In genomic region chr9:117772960-117773359, GRCh38 we compare ENCODE assay signal across 13 cellular contexts.
A peak's percentile ranks its signal among the peaks of the same experiment; 100 is the strongest.
DNase-seq lines count a peak whose midpoint lies in the region; ATAC-seq, FAIRE-seq and TF ChIP-seq lines count a peak whose summit lies in the region.
"Had no signal": no experiment of that assay in that cellular context is flagged by ENCODE, and none has a peak within 500 bp of the region (broad histone marks: within the 10 kb centered on the region; RNA-seq: fewer than 3 reads in every experiment).

No MANE protein-coding gene starts in this region.

- H3K36me3 ChIP-seq in GM23338 (ENCODE audit: insufficient read depth): no peaks in the 10 kb centered on the region

- H3K79me2 ChIP-seq in GM23338 (replicated peaks; ENCODE audit: insufficient read depth): no peaks in the 10 kb centered on the region

- H2AFZ ChIP-seq in GM23338: peak overlapping the region; percentile 28; the same call in 1 of the 2 replicates

- H3K9me2 ChIP-seq in GM23338 (ENCODE audit: insufficient read depth): 0 out of 2 replicates have a peak, but pooled peaks cover 2% of the 10 kb centered on the region

- H3K4me3 ChIP-seq in GM23338 (no peak overlapping the region), fibroblast of pulmonary artery (replicated peaks; ENCODE audit: low read depth, low read length) (no peak overlapping the region), skeletal muscle cell (ENCODE audit: low read depth, low read length) (no peak overlapping the region)
- H3K4me3 ChIP-seq: body of pancreas, skin epidermis had no signal

- H3K36me3 Mint-ChIP-seq in GM23338 (ENCODE audit: low read depth): peaks cover 6% of the 10 kb centered on the region; the same call in 1 of the 3 replicates
- H3K36me3 Mint-ChIP-seq: T-cell had no signal

- H3K27me3 ChIP-seq in GM23338 (ENCODE audit: insufficient read depth): no peaks in the 10 kb centered on the region
- H3K27me3 ChIP-seq: body of pancreas had no signal

- peaks cover 6% of the 10 kb centered on the region; the same call in 2 of the 3 replicates for H3K4me1 Mint-ChIP-seq in GM23338
- H3K4me1 Mint-ChIP-seq: T-cell had no signal

- no peak overlapping the region for H3K27ac Mint-ChIP-seq in GM23338
- H3K27ac Mint-ChIP-seq: T-cell had no signal

- H3K27me3 Mint-ChIP-seq in GM23338 (ENCODE audit: insufficient read depth, low read depth, poor library complexity): peaks cover 2% of the 10 kb centered on the region

- no peaks in the 10 kb centered on the region for H3F3A ChIP-seq in GM23338 (replicated peaks; ENCODE audit: low read depth)

- H3K4me1 ChIP-seq in GM23338 (ENCODE audit: insufficient read depth): peaks cover 5% of the 10 kb centered on the region
- H3K4me1 ChIP-seq: body of pancreas had no signal

- H3K27ac ChIP-seq in GM23338 (ENCODE audit: low read depth): no peak overlapping the region
- H3K27ac ChIP-seq: body of pancreas, skin epidermis had no signal

- no peaks in the 10 kb centered on the region for H4K20me1 ChIP-seq in GM23338 (replicated peaks; ENCODE audit: insufficient read depth)

- peaks cover 59% of the 10 kb centered on the region for H3K9me3 Mint-ChIP-seq in GM23338

- TF ChIP-seq CTCF in GM23338 (conservative IDR thresholded peaks at IDR 0.05; ENCODE audit: low read depth in 2 of 2) (no peak), fibroblast of pulmonary artery (IDR thresholded peaks at IDR 0.05; ENCODE audit: low read length, missing control alignments) (no peak)

- H3K4me2 ChIP-seq in GM23338: no peak overlapping the region

- ATAC-seq in GM23338: no peak
- ATAC-seq: body of pancreas, T-cell had no signal

- FAIRE-seq in RCC 7860 (lab: Jason Lieb, UNC): peak; percentile 65
- FAIRE-seq: frontal cortex had no signal

- DNase-seq in GM23338 (ENCODE audit: low spot score): no peak
- DNase-seq in RCC 7860 (ENCODE audit: low spot score): peak; percentile 53
- DNase-seq in fibroblast of pulmonary artery (ENCODE audit: low read depth): peak; percentile 11
- peak; percentile 72 for DNase-seq in skeletal muscle cell (ENCODE audit: low read depth)
- no peak for DNase-seq in occipital lobe (lab: John Stamatoyannopoulos, UW)
- DNase-seq in NCI-H128 (lab: John Stamatoyannopoulos, UW; ENCODE audit: unreplicated experiment): no peak
- DNase-seq in NCI-H226: no peak
- DNase-seq: body of pancreas, Karpas-422, NCI-H510A treated with DMSO at 0.1 percent for 48 hours, T-cell had no signal

- H3K4me3 Mint-ChIP-seq in GM23338: no peak overlapping the region
- H3K4me3 Mint-ChIP-seq: T-cell had no signal

TF ChIP-seq in GM23338, 12 proteins besides CTCF, POLR2A, EP300 and RAD21:
- TF ChIP-seq ZNF462 (CRISPR knock-in tag; IDR thresholded peaks at IDR 0.05): no peak
- TF ChIP-seq POLR2AphosphoS5 (IDR thresholded peaks at IDR 0.05; ENCODE audit: low read depth): no peak
- no peak for TF ChIP-seq ZNF331 (CRISPR knock-in tag; IDR thresholded peaks at IDR 0.05; ENCODE audit: low read depth)
- no peak for TF ChIP-seq JUNB (IDR thresholded peaks at IDR 0.05; ENCODE audit: unreplicated experiment)
TF ChIP-seq in GM23338: peak in this region for 0.

Comparison
In these comparisons a context has a peak if more than half of its experiments do, and no peak if none do; other contexts are left out.
1. DNase-seq: peak in RCC 7860 (single experiment), fibroblast of pulmonary artery (single experiment) and skeletal muscle cell (single experiment); none in GM23338 (single experiment), occipital lobe (single experiment), NCI-H128 (single experiment) and NCI-H226 (single experiment).